ENCODE assay signal across 1 cellular context in the genomic region with DNA sequence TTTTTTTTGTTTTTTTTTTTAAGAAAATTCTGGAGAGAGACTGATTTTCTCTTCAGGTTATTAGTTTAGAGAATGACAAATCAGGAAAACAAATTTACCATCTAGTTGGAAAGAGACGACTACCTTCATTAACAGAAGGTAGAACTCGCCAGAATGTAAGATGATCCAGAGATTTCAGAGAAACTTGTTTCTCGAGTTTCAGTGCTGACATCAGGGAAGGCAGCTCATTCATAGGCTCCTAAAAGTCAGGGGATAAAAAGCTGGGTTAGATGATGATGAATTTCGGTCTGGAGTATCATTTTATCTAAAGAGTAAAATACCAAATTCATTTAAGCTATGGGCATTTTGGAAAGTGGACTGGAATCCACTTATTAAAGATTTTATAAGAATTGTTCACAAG.
TF ChIP-seq lines count a peak whose summit lies in the region.

No MANE protein-coding gene starts in this region.

TF ChIP-seq in GM23338, 12 proteins besides CTCF, POLR2A, EP300 and RAD21 (continued from another document):
- TF ChIP-seq CREB1 (CRISPR knock-in tag; IDR thresholded peaks at IDR 0.05; ENCODE audit: low read depth) (no peak), ZNF331 (CRISPR knock-in tag; IDR thresholded peaks at IDR 0.05; ENCODE audit: low read depth) (no peak), POLR2AphosphoS5 (IDR thresholded peaks at IDR 0.05; ENCODE audit: low read depth) (no peak), JUNB (IDR thresholded peaks at IDR 0.05; ENCODE audit: unreplicated experiment) (no peak), STAT1 (IDR thresholded peaks at IDR 0.05; ENCODE audit: unreplicated experiment) (no peak), EZH2 (IDR thresholded peaks at IDR 0.05; ENCODE audit: low read depth, unreplicated experiment) (no peak), EZH2phosphoT487 (IDR thresholded peaks at IDR 0.05; ENCODE audit: unreplicated experiment) (no peak), NANOG (IDR thresholded peaks at IDR 0.05; ENCODE audit: borderline replicate concordance) (no peak), ETS1 (IDR thresholded peaks at IDR 0.05) (no peak)
- TF ChIP-seq, protein P1, sequence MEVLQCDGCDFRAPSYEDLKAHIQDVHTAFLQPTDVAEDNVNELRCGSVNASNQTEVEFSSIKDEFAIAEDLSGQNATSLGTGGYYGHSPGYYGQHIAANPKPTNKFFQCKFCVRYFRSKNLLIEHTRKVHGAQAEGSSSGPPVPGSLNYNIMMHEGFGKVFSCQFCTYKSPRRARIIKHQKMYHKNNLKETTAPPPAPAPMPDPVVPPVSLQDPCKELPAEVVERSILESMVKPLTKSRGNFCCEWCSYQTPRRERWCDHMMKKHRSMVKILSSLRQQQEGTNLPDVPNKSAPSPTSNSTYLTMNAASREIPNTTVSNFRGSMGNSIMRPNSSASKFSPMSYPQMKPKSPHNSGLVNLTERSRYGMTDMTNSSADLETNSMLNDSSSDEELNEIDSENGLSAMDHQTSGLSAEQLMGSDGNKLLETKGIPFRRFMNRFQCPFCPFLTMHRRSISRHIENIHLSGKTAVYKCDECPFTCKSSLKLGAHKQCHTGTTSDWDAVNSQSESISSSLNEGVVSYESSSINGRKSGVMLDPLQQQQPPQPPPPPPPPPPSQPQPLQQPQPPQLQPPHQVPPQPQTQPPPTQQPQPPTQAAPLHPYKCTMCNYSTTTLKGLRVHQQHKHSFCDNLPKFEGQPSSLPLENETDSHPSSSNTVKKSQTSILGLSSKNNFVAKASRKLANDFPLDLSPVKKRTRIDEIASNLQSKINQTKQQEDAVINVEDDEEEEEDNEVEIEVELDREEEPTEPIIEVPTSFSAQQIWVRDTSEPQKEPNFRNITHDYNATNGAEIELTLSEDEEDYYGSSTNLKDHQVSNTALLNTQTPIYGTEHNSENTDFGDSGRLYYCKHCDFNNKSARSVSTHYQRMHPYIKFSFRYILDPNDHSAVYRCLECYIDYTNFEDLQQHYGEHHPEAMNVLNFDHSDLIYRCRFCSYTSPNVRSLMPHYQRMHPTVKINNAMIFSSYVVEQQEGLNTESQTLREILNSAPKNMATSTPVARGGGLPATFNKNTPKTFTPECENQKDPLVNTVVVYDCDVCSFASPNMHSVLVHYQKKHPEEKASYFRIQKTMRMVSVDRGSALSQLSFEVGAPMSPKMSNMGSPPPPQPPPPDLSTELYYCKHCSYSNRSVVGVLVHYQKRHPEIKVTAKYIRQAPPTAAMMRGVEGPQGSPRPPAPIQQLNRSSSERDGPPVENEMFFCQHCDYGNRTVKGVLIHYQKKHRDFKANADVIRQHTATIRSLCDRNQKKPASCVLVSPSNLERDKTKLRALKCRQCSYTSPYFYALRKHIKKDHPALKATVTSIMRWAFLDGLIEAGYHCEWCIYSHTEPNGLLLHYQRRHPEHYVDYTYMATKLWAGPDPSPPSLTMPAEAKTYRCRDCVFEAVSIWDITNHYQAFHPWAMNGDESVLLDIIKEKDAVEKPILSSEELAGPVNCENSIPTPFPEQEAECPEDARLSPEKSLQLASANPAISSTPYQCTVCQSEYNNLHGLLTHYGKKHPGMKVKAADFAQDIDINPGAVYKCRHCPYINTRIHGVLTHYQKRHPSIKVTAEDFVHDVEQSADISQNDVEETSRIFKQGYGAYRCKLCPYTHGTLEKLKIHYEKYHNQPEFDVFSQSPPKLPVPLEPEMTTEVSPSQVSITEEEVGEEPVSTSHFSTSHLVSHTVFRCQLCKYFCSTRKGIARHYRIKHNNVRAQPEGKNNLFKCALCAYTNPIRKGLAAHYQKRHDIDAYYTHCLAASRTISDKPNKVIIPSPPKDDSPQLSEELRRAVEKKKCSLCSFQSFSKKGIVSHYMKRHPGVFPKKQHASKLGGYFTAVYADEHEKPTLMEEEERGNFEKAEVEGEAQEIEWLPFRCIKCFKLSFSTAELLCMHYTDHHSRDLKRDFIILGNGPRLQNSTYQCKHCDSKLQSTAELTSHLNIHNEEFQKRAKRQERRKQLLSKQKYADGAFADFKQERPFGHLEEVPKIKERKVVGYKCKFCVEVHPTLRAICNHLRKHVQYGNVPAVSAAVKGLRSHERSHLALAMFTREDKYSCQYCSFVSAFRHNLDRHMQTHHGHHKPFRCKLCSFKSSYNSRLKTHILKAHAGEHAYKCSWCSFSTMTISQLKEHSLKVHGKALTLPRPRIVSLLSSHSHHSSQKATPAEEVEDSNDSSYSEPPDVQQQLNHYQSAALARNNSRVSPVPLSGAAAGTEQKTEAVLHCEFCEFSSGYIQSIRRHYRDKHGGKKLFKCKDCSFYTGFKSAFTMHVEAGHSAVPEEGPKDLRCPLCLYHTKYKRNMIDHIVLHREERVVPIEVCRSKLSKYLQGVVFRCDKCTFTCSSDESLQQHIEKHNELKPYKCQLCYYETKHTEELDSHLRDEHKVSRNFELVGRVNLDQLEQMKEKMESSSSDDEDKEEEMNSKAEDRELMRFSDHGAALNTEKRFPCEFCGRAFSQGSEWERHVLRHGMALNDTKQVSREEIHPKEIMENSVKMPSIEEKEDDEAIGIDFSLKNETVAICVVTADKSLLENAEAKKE (CRISPR knock-in tag; IDR thresholded peaks at IDR 0.05), result no peak
- TF ChIP-seq, protein P2, sequence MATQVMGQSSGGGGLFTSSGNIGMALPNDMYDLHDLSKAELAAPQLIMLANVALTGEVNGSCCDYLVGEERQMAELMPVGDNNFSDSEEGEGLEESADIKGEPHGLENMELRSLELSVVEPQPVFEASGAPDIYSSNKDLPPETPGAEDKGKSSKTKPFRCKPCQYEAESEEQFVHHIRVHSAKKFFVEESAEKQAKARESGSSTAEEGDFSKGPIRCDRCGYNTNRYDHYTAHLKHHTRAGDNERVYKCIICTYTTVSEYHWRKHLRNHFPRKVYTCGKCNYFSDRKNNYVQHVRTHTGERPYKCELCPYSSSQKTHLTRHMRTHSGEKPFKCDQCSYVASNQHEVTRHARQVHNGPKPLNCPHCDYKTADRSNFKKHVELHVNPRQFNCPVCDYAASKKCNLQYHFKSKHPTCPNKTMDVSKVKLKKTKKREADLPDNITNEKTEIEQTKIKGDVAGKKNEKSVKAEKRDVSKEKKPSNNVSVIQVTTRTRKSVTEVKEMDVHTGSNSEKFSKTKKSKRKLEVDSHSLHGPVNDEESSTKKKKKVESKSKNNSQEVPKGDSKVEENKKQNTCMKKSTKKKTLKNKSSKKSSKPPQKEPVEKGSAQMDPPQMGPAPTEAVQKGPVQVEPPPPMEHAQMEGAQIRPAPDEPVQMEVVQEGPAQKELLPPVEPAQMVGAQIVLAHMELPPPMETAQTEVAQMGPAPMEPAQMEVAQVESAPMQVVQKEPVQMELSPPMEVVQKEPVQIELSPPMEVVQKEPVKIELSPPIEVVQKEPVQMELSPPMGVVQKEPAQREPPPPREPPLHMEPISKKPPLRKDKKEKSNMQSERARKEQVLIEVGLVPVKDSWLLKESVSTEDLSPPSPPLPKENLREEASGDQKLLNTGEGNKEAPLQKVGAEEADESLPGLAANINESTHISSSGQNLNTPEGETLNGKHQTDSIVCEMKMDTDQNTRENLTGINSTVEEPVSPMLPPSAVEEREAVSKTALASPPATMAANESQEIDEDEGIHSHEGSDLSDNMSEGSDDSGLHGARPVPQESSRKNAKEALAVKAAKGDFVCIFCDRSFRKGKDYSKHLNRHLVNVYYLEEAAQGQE (IDR thresholded peaks at IDR 0.05; ENCODE audit: unreplicated experiment), result no peak
